ENCODE assay signal across 10 cellular contexts in the genomic region with DNA sequence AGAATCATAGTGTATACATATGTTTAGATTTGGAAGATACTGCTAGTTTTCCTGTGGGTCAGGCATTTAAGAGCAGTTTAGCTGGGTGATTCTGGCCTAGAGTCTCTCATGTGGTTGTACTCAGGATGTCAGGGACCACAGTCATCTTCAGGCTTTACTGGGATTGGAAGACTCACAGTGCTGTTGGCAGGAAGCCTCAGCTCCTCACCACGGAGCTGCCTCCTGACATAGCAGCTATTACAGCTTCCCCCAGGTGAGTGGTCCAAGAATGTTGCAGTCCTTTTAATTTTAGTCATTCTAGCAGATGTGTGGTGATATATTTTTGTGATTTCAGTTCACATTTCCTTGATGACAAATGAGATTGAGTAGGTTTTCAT. TPM values are rescaled to one million over a fixed set of nuclear protein-coding genes. Genes with fewer than 3 reads are reported as not detected.
DNase-seq lines count a peak whose midpoint lies in the region; ATAC-seq, FAIRE-seq and TF ChIP-seq lines count a peak whose summit lies in the region.
"Had no signal": no experiment of that assay in that cellular context is flagged by ENCODE, and none has a peak within 500 bp of the region (broad histone marks: within the 10 kb centered on the region; RNA-seq: fewer than 3 reads in every experiment).

No MANE protein-coding gene starts in this region.

- H2BK5ac ChIP-seq in mesendoderm (ENCODE audit: low read length), result no peak overlapping the region

- POLR2A ChIA-PET in activated CD4-positive, alpha-beta T cell treated with anti-CD3 and anti-CD28 coated beads for 36 hours (lab: Charles Lee), result interaction anchor here (0.6 to 2.1 kb wide), 5 partner anchors 13 to 159 kb away, joined by 3 to 8 read pairs (median 5); no protein-coding TSS in a partner anchor

- peak overlapping the region; percentile 23 for H3K27ac ChIP-seq in KOPT-K1 (ENCODE audit: low read depth, low read length, poor library complexity, severe bottlenecking)
- H3K27ac ChIP-seq in astrocyte (ENCODE audit: low read depth, low read length), result no peak overlapping the region
- peak overlapping the region; percentile 7 for H3K27ac ChIP-seq in osteoblast (ENCODE audit: low read depth, low read length)
- H3K27ac ChIP-seq in mesendoderm (ENCODE audit: low read depth, low read length), result no peak overlapping the region

- DNase-seq in activated CD4-positive, alpha-beta T cell treated with anti-CD3 and anti-CD28 coated beads for 36 hours, result peak; percentile 64
- DNase-seq in activated CD4-positive, alpha-beta T cell treated with anti-CD3 and anti-CD28 coated beads for 1 hour, result no peak
- peak; percentile 89 for DNase-seq in astrocyte (ENCODE audit: low read depth)
- DNase-seq in osteoblast (ENCODE audit: insufficient read length, low spot score, missing footprints), result peak; percentile 72
- DNase-seq in mesendoderm, result no peak
- DNase-seq in UCSD-AML1 (lab: John Stamatoyannopoulos, UW; ENCODE audit: unreplicated experiment), result no peak
- DNase-seq: NCI-H510A treated with DMSO at 0.1 percent for 48 hours had no signal

- peaks cover 37% of the 10 kb centered on the region for H3K36me3 ChIP-seq in KOPT-K1 (ENCODE audit: insufficient read depth, low read length)
- no peaks in the 10 kb centered on the region for H3K36me3 ChIP-seq in astrocyte (ENCODE audit: insufficient read depth, low read length)
- no peaks in the 10 kb centered on the region for H3K36me3 ChIP-seq in osteoblast (ENCODE audit: insufficient read depth, low read length)
- H3K36me3 ChIP-seq in mesendoderm (ENCODE audit: control insufficient read depth, insufficient read depth, low read length), result no peaks in the 10 kb centered on the region

- FAIRE-seq in astrocyte (lab: Jason Lieb, UNC), result no peak

- no peak overlapping the region for H4K8ac ChIP-seq in mesendoderm (ENCODE audit: low read depth, low read length)

- H3K27me3 Mint-ChIP-seq in activated CD4-positive, alpha-beta T cell treated with anti-CD3 and anti-CD28 coated beads for 36 hours, result no peaks in the 10 kb centered on the region
- no peaks in the 10 kb centered on the region for H3K27me3 Mint-ChIP-seq in astrocyte (ENCODE audit: low read depth, unreplicated experiment)

- H3K9ac ChIP-seq in astrocyte (ENCODE audit: low read length) (no peak overlapping the region), mesendoderm (ENCODE audit: low read length) (no peak overlapping the region)

- TF ChIP-seq CTCF in astrocyte (IDR thresholded peaks at IDR 0.05; ENCODE audit: insufficient read depth, low read depth, low read length) (no peak), osteoblast (IDR thresholded peaks at IDR 0.05; ENCODE audit: extremely low read depth, low read depth, low read length) (no peak)

- H4K20me1 ChIP-seq in astrocyte (ENCODE audit: insufficient read depth, low read length), result peaks cover 18% of the 10 kb centered on the region
- peaks cover 5% of the 10 kb centered on the region for H4K20me1 ChIP-seq in osteoblast (ENCODE audit: insufficient read depth, low read length)

- no peak overlapping the region for H3K4me3 ChIP-seq in astrocyte (ENCODE audit: insufficient read depth, low read depth, low read length)
- H3K4me3 ChIP-seq in osteoblast (ENCODE audit: insufficient read depth, low read length), result no peak overlapping the region
- H3K4me3 ChIP-seq in mesendoderm (ENCODE audit: low read length), result no peak overlapping the region

- no peak overlapping the region for H4K5ac ChIP-seq in mesendoderm (ENCODE audit: low read length)

- H3K9me3 Mint-ChIP-seq in activated CD4-positive, alpha-beta T cell treated with anti-CD3 and anti-CD28 coated beads for 36 hours (ENCODE audit: low read depth), result peaks cover 3% of the 10 kb centered on the region
- no peaks in the 10 kb centered on the region for H3K9me3 Mint-ChIP-seq in astrocyte (ENCODE audit: unreplicated experiment)

- no peak overlapping the region for H2AK5ac ChIP-seq in mesendoderm (ENCODE audit: low read length)

- H3K4me1 ChIP-seq in astrocyte (ENCODE audit: insufficient read depth, low read length) (peaks cover 6% of the 10 kb centered on the region), osteoblast (ENCODE audit: insufficient read depth, low read length) (peaks cover 12% of the 10 kb centered on the region), mesendoderm (ENCODE audit: control insufficient read depth, low read depth, low read length) (no peaks in the 10 kb centered on the region)

- peak overlapping the region; percentile 66 for H3K27ac Mint-ChIP-seq in activated CD4-positive, alpha-beta T cell treated with anti-CD3 and anti-CD28 coated beads for 36 hours
- no peak overlapping the region for H3K27ac Mint-ChIP-seq in astrocyte (ENCODE audit: unreplicated experiment)

- H2AFZ ChIP-seq in astrocyte (ENCODE audit: low read depth, low read length) (no peak overlapping the region), osteoblast (ENCODE audit: low read length) (no peak overlapping the region)

- H3K27me3 ChIP-seq in astrocyte (ENCODE audit: insufficient read depth, low read length) (no peaks in the 10 kb centered on the region), osteoblast (ENCODE audit: insufficient read depth, low read length) (no peaks in the 10 kb centered on the region), mesendoderm (ENCODE audit: insufficient read depth, low read length, poor library complexity) (no peaks in the 10 kb centered on the region)

- peaks cover 5% of the 10 kb centered on the region for H3K79me1 ChIP-seq in mesendoderm (ENCODE audit: low read length)

- H3K18ac ChIP-seq in mesendoderm (ENCODE audit: low read length), result no peak overlapping the region

- H2BK120ac ChIP-seq in mesendoderm (ENCODE audit: low read depth, low read length), result no peak overlapping the region

- H3K4me2 ChIP-seq in astrocyte (ENCODE audit: low read length) (no peak overlapping the region), osteoblast (ENCODE audit: insufficient read depth, low read length) (no peak overlapping the region), mesendoderm (ENCODE audit: low read length) (no peak overlapping the region)

- CTCF ChIA-PET in activated CD4-positive, alpha-beta T cell treated with anti-CD3 and anti-CD28 coated beads for 36 hours (lab: Charles Lee), result interaction anchor here (0.6 to 2.5 kb wide), 20 partner anchors 9 to 381 kb away, joined by 3 to 21 read pairs (median 4); a partner anchor contains a TSS

- peak overlapping the region; percentile 6 for H3K4me3 Mint-ChIP-seq in activated CD4-positive, alpha-beta T cell treated with anti-CD3 and anti-CD28 coated beads for 36 hours
- no peak overlapping the region for H3K4me3 Mint-ChIP-seq in astrocyte (ENCODE audit: unreplicated experiment)

- intact Hi-C loops in activated CD4-positive, alpha-beta T cell treated with anti-CD3 and anti-CD28 coated beads for 36 hours (cut with DNase I, micrococcal nuclease), result no loop called here

- H3K4me1 Mint-ChIP-seq in activated CD4-positive, alpha-beta T cell treated with anti-CD3 and anti-CD28 coated beads for 36 hours, result peaks cover 91% of the 10 kb centered on the region
- H3K4me1 Mint-ChIP-seq in astrocyte (ENCODE audit: low read depth, unreplicated experiment), result peaks cover 7% of the 10 kb centered on the region

- no peak overlapping the region for H3K23ac ChIP-seq in mesendoderm (ENCODE audit: low read length)

- H3K36me3 Mint-ChIP-seq in activated CD4-positive, alpha-beta T cell treated with anti-CD3 and anti-CD28 coated beads for 36 hours (ENCODE audit: low read depth), result peaks cover 55% of the 10 kb centered on the region
- H3K36me3 Mint-ChIP-seq in astrocyte (ENCODE audit: low read depth, unreplicated experiment), result no peaks in the 10 kb centered on the region

- H3K56ac ChIP-seq in mesendoderm (ENCODE audit: low read length), result no peak overlapping the region

- H2BK15ac ChIP-seq in mesendoderm (replicated peaks; ENCODE audit: low read depth), result no peak overlapping the region

- H3K9me3 ChIP-seq in KOPT-K1 (ENCODE audit: insufficient read depth, low read length, poor library complexity, severe bottlenecking) (peaks cover 9% of the 10 kb centered on the region), astrocyte (ENCODE audit: insufficient read depth, low read depth, low read length) (no peaks in the 10 kb centered on the region), osteoblast (ENCODE audit: low read depth, low read length) (no peaks in the 10 kb centered on the region)

- no peak overlapping the region for H3K4ac ChIP-seq in mesendoderm (ENCODE audit: low read depth, low read length)

- H3K79me2 ChIP-seq in astrocyte (ENCODE audit: insufficient read depth, low read length) (peaks cover 6% of the 10 kb centered on the region), osteoblast (ENCODE audit: insufficient read depth, low read length) (peaks cover 4% of the 10 kb centered on the region), mesendoderm (ENCODE audit: control insufficient read depth, insufficient read depth, low read length) (peaks cover 2% of the 10 kb centered on the region)

- no CpG with 5 or more reads among the region's 1 CpG for WGBS in mesendoderm (ENCODE audit: extremely low coverage, insufficient coverage, low lambda C conversion rate)

- peak; percentile 88 for ATAC-seq in activated CD4-positive, alpha-beta T cell treated with anti-CD3 and anti-CD28 coated beads for 36 hours
- no peak for ATAC-seq in GM21381 (IDR thresholded peaks at IDR 0.05; ENCODE audit: unreplicated experiment)

RNA-seq across cellular contexts. Expression of a gene that starts 16.9 kb away (rescaled TPM):
- total RNA-seq in activated CD4-positive, alpha-beta T cell treated with anti-CD3 and anti-CD28 coated beads for 36 hours, result 1 to 10 TPM; 6.0 to 9.5 TPM
- total RNA-seq in astrocyte (0.59 and 1.8 TPM in 2 replicates), osteoblast (under 0.01 TPM in 1 of 2 replicates, not detected in the other)
- not detected for polyA plus RNA-seq in mesendoderm (2013, experiment 1 of 2)
- not detected for polyA plus RNA-seq in mesendoderm (2013, experiment 2 of 2)
- polyA plus RNA-seq: AG04450 had no signal

RNA-seq across cellular contexts. Expression of a gene that starts 32.1 kb away (rescaled TPM):
- 10 to 100 TPM; 50.3 to 51.9 TPM for total RNA-seq in activated CD4-positive, alpha-beta T cell treated with anti-CD3 and anti-CD28 coated beads for 36 hours
- total RNA-seq in astrocyte, result 4.9 and 5.6 TPM in 2 replicates
- 0.29 and 0.36 TPM in 2 replicates for total RNA-seq in osteoblast
- polyA plus RNA-seq in mesendoderm (2013, experiment 1 of 2), result 0.01 TPM
- polyA plus RNA-seq in mesendoderm (2013, experiment 2 of 2), result 0.01 TPM

Comparison
In these comparisons a context has a peak if more than half of its experiments do, and no peak if none do; other contexts are left out.
1. DNase-seq: peak in activated CD4-positive, alpha-beta T cell treated with anti-CD3 and anti-CD28 coated beads for 36 hours (single experiment), astrocyte (single experiment) and osteoblast (single experiment); none in activated CD4-positive, alpha-beta T cell treated with anti-CD3 and anti-CD28 coated beads for 1 hour (single experiment), mesendoderm (single experiment) and UCSD-AML1 (single experiment).
2. H3K27ac ChIP-seq: peak in KOPT-K1 (single experiment) and osteoblast (single experiment); none in astrocyte (single experiment) and mesendoderm (single experiment).